ENCODE assay signal across 12 cellular contexts in the genomic region with DNA sequence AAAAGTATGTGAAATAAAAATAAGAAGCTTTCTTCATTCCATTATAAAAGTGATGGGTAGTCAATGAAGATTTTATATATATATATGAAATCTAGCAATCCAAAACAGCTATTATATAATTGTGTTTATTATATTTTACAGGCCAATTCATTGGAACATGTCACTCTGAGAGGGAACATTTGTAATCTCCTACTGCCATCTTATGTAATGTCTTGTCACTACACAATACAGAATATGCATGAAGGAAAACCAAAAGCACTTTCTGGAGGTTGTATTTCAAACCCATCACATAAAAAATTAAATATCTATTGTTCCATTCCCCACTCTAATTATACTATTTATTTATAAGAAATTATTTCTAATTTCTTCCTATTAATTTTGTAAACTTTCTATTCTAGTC. TPM values are rescaled to one million over a fixed set of nuclear protein-coding genes. Genes with fewer than 3 reads are reported as not detected.
A peak's percentile ranks its signal among the peaks of the same experiment; 100 is the strongest.
DNase-seq lines count a peak whose midpoint lies in the region; ATAC-seq, FAIRE-seq and TF ChIP-seq lines count a peak whose summit lies in the region.
"Had no signal": no experiment of that assay in that cellular context is flagged by ENCODE, and none has a peak within 500 bp of the region (broad histone marks: within the 10 kb centered on the region; RNA-seq: fewer than 3 reads in every experiment).

No MANE protein-coding gene starts in this region.

- peaks cover 2% of the 10 kb centered on the region for H3K27me3 Mint-ChIP-seq in glutamatergic neuron (ENCODE audit: unreplicated experiment)

- no peak overlapping the region for H3K4me3 Mint-ChIP-seq in glutamatergic neuron (ENCODE audit: unreplicated experiment)
- H3K4me3 Mint-ChIP-seq: activated naive CD8-positive, alpha-beta T cell; natural killer cell had no signal

- TF ChIP-seq CTCF in glutamatergic neuron (IDR thresholded peaks at IDR 0.05; ENCODE audit: partially characterized antibody, unreplicated experiment): no peak

- DNase-seq in Ammon's horn (ENCODE audit: low spot score) (peak; percentile 28), HTR-8/SVneo (ENCODE audit: insufficient read length, low spot score) (peak; percentile 4), left lobe of liver (ENCODE audit: low spot score) (no peak), SIG-M5 treated with dmso at 0.1 percent for 504 hours (lab: John Stamatoyannopoulos, UW; ENCODE audit: unreplicated experiment) (no peak), NCI-H1092 treated with DMSO at 0.1 percent for 48 hours (lab: John Stamatoyannopoulos, UW) (no peak), glutamatergic neuron (no peak), SKM-1 treated with dmso at 0.1 percent for 144 hours (lab: John Stamatoyannopoulos, UW; ENCODE audit: unreplicated experiment) (no peak)
- DNase-seq: natural killer cell, NCI-H187 treated with DMSO at 0.1 percent for 48 hours had no signal

- peaks cover 2% of the 10 kb centered on the region for H3K9me3 Mint-ChIP-seq in glutamatergic neuron (ENCODE audit: unreplicated experiment)

- H3K27ac Mint-ChIP-seq in glutamatergic neuron (ENCODE audit: unreplicated experiment): no peak overlapping the region
- H3K27ac Mint-ChIP-seq: activated naive CD8-positive, alpha-beta T cell; natural killer cell had no signal

- no peaks in the 10 kb centered on the region for H3K4me1 Mint-ChIP-seq in glutamatergic neuron (ENCODE audit: low read depth, unreplicated experiment)
- H3K4me1 Mint-ChIP-seq: natural killer cell had no signal

- ATAC-seq in SK-N-SH treated with all-trans-retinoic acid at 6 μM for 48 hours: 0 out of 3 replicates have a peak, but pooled peaks have one; percentile 34
- ATAC-seq in left lobe of liver: peak; percentile 78
- ATAC-seq: natural killer cell had no signal

- no peaks in the 10 kb centered on the region for H3K36me3 Mint-ChIP-seq in glutamatergic neuron (ENCODE audit: unreplicated experiment)
- H3K36me3 Mint-ChIP-seq: activated naive CD8-positive, alpha-beta T cell had no signal

- FAIRE-seq in HTR-8/SVneo (lab: Jason Lieb, UNC): no peak
- FAIRE-seq: TTC549 had no signal

TF ChIP-seq in SK-N-SH treated with all-trans-retinoic acid at 6 μM for 48 hours, 23 proteins besides CTCF, POLR2A, EP300 and RAD21:
- no peak for TF ChIP-seq CSDC2 (CRISPR knock-in tag; IDR thresholded peaks at IDR 0.05)

RNA-seq across cellular contexts. Expression of gene IRAK1BP1, which starts 31.5 kb away (rescaled TPM):
- 1.2 TPM for total RNA-seq in left lobe of liver
- 13.8 TPM for total RNA-seq in glutamatergic neuron (ENCODE audit: unreplicated experiment)

Comparison
In these comparisons a context has a peak if more than half of its experiments do, and no peak if none do; other contexts are left out.
1. DNase-seq: peak in Ammon's horn (single experiment) and HTR-8/SVneo (single experiment); none in left lobe of liver (single experiment), SIG-M5 treated with dmso at 0.1 percent for 504 hours (single experiment), NCI-H1092 treated with DMSO at 0.1 percent for 48 hours (single experiment), glutamatergic neuron (single experiment) and SKM-1 treated with dmso at 0.1 percent for 144 hours (single experiment).